ENCODE assay signal across 16 cellular contexts in the genomic region with DNA sequence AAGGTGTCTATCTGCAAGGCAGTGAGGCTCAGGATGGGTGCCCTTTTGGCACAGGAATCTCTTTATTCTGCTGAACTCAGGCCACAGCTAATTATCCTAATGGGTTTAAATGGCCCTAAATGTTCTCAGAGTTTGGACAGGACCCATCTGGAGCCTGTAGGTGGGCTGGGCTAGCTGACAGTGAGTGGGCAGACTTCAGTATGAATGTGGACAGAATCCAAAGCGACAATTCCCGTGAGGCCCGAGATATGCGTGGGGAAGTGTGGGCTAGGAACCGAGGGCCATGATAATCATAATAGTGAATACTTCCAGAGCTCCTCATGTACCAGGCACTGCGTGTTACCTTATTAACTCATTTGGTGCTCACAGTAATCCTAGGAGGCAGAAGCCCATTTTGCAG.
DNase-seq lines count a peak whose midpoint lies in the region; ATAC-seq, FAIRE-seq and TF ChIP-seq lines count a peak whose summit lies in the region.
"Had no signal": no experiment of that assay in that cellular context is flagged by ENCODE, and none has a peak within 500 bp of the region (broad histone marks: within the 10 kb centered on the region; RNA-seq: fewer than 3 reads in every experiment).

No MANE protein-coding gene starts in this region.

- peak; percentile 26 for DNase-seq in DMS 273 (lab: John Stamatoyannopoulos, UW; ENCODE audit: unreplicated experiment)
- no peak for DNase-seq in DMS 273 treated with DMSO at 0.1 percent for 48 hours (lab: John Stamatoyannopoulos, UW)
- peak; percentile 84 for DNase-seq in NCI-H82 treated with DMSO at 0.1 percent for 48 hours (lab: John Stamatoyannopoulos, UW; ENCODE audit: unreplicated experiment)
- DNase-seq in bronchial epithelial cell (ENCODE audit: low read depth): no peak
- no peak for DNase-seq in mesendoderm
- no peak for DNase-seq in stomach
- no peak for DNase-seq in GM19239 (ENCODE audit: insufficient read length, low spot score)
- DNase-seq: CD8-positive, alpha-beta T cell; COR-L47; DMS53; GF-D8; H9 had no signal

- H3K36me3 ChIP-seq in bronchial epithelial cell (ENCODE audit: control insufficient read depth, insufficient read depth, low read length) (no peaks in the 10 kb centered on the region), mesendoderm (ENCODE audit: control insufficient read depth, insufficient read depth, low read length) (no peaks in the 10 kb centered on the region), stomach (no peaks in the 10 kb centered on the region)

- no peak overlapping the region for H4K5ac ChIP-seq in mesendoderm (ENCODE audit: low read length)

- intact Hi-C loops in stomach (cut with DNase I; ENCODE audit: low total_unique reads): no loop called here

- TF ChIP-seq POLR2A in stomach (IDR thresholded peaks at IDR 0.05): no peak

- no peak overlapping the region for H3K4me3 ChIP-seq in bronchial epithelial cell (ENCODE audit: low read depth, low read length)
- no peak overlapping the region for H3K4me3 ChIP-seq in mesendoderm (ENCODE audit: low read length)
- no peak overlapping the region for H3K4me3 ChIP-seq in stomach
- H3K4me3 ChIP-seq: GM23338 had no signal

- TF ChIP-seq EP300 in stomach (IDR thresholded peaks at IDR 0.05): no peak

- no peaks in the 10 kb centered on the region for H3K79me1 ChIP-seq in mesendoderm (ENCODE audit: low read length)

- peak; percentile 40 for FAIRE-seq in bronchial epithelial cell (lab: Jason Lieb, UNC)
- no peak for FAIRE-seq in GM19239 (lab: Jason Lieb, UNC)
- FAIRE-seq: D721Med had no signal

- H3K18ac ChIP-seq in mesendoderm (ENCODE audit: low read length): no peak overlapping the region

- H3K23ac ChIP-seq in mesendoderm (ENCODE audit: low read length): no peak overlapping the region

- H3K27ac ChIP-seq in mesendoderm (ENCODE audit: low read depth, low read length) (no peak overlapping the region), stomach (no peak overlapping the region)
- H3K27ac ChIP-seq: 22Rv1 had no signal

- no peak overlapping the region for H2BK120ac ChIP-seq in mesendoderm (ENCODE audit: low read depth, low read length)

- peak overlapping the region; percentile 38 for H3K56ac ChIP-seq in mesendoderm (ENCODE audit: low read length)

- H3K4me1 ChIP-seq in mesendoderm (ENCODE audit: control insufficient read depth, low read depth, low read length) (no peaks in the 10 kb centered on the region), stomach (no peaks in the 10 kb centered on the region)

- H3K9me3 ChIP-seq in stomach: no peaks in the 10 kb centered on the region

- no peaks in the 10 kb centered on the region for H3K27me3 ChIP-seq in bronchial epithelial cell (ENCODE audit: control insufficient read depth, insufficient read depth, low read length)
- H3K27me3 ChIP-seq in mesendoderm (ENCODE audit: insufficient read depth, low read length, poor library complexity): no peaks in the 10 kb centered on the region
- peaks cover 0 to 32% (median 0%) of the 10 kb centered on the region in 3 donors for H3K27me3 ChIP-seq in stomach

- TF ChIP-seq CTCF in bronchial epithelial cell (IDR thresholded peaks at IDR 0.05; ENCODE audit: insufficient read depth, low read length, severe bottlenecking) (no peak), stomach (IDR thresholded peaks at IDR 0.05) (no peak)

- H3K9ac ChIP-seq in mesendoderm (ENCODE audit: low read length): no peak overlapping the region

- no peak for ATAC-seq in HG03135 (IDR thresholded peaks at IDR 0.05; ENCODE audit: unreplicated experiment)
- ATAC-seq: CD8-positive, alpha-beta T cell had no signal

- H2BK15ac ChIP-seq in mesendoderm (replicated peaks; ENCODE audit: low read depth): no peak overlapping the region

- no peak overlapping the region for H4K8ac ChIP-seq in mesendoderm (ENCODE audit: low read depth, low read length)

- H2BK5ac ChIP-seq in mesendoderm (ENCODE audit: low read length): no peak overlapping the region

- H3K79me2 ChIP-seq in mesendoderm (ENCODE audit: control insufficient read depth, insufficient read depth, low read length): no peaks in the 10 kb centered on the region

- no peak overlapping the region for H3K4me2 ChIP-seq in mesendoderm (ENCODE audit: low read length)
- H3K4me2 ChIP-seq: GM23338 had no signal

- no peak overlapping the region for H3K4ac ChIP-seq in mesendoderm (ENCODE audit: low read depth, low read length)

- no CpG with 5 or more reads among the region's 6 CpGs for WGBS in mesendoderm (ENCODE audit: extremely low coverage, insufficient coverage, low lambda C conversion rate)
- 64 to 80% (median 76%) methylated on average over 6 of the region's 6 CpGs for WGBS in stomach, 5 donors

- no peak overlapping the region for H2AK5ac ChIP-seq in mesendoderm (ENCODE audit: low read length)

Comparison
In these comparisons a context has a peak if more than half of its experiments do, and no peak if none do; other contexts are left out.
1. DNase-seq: peak in DMS 273 (single experiment) and NCI-H82 treated with DMSO at 0.1 percent for 48 hours (single experiment); none in DMS 273 treated with DMSO at 0.1 percent for 48 hours (single experiment), bronchial epithelial cell (single experiment), mesendoderm (single experiment), stomach (single experiment) and GM19239 (single experiment).